Comparison of ENCODE assay signal across 1 cellular context in the genomic region with DNA sequence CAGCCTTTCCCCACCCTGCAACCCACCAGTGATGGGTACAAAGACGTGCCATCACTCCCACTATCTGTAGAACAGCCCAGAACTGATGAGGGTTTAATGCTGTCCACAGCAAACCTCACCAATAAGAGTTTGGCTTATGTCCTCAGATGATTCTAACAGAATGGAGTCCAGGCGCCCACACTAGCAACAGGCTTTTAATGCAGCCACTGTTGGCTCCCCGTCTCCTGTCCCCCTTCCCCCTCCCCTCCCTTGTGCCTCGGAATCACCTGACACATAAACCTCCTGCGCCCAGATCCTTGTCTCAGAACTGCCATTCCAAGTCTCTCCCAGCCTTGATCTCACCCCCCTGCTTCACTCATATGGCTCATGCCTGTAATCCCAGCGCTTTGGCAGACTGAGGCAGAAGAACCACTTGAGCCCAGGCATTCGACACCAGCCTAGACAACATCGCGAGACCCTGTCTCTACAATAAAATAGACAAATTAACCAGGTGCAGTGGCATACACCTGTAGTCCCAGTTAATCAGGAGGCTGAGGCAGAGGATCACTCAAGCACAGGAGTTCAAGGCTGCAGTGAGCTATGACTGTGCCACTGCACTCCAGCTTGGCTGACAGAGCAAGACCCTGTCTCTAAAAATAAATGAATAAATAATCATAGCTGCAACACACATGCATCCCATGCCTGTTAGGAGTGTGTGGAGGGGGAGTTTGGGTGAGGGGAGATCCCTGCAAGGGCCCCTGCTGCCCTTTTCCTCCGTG.
TF ChIP-seq lines count a peak whose summit lies in the region.

No MANE protein-coding gene starts in this region.

TF ChIP-seq in GM23338, 12 proteins besides CTCF, POLR2A, EP300 and RAD21 (continued from another document):
- TF ChIP-seq, protein P1, sequence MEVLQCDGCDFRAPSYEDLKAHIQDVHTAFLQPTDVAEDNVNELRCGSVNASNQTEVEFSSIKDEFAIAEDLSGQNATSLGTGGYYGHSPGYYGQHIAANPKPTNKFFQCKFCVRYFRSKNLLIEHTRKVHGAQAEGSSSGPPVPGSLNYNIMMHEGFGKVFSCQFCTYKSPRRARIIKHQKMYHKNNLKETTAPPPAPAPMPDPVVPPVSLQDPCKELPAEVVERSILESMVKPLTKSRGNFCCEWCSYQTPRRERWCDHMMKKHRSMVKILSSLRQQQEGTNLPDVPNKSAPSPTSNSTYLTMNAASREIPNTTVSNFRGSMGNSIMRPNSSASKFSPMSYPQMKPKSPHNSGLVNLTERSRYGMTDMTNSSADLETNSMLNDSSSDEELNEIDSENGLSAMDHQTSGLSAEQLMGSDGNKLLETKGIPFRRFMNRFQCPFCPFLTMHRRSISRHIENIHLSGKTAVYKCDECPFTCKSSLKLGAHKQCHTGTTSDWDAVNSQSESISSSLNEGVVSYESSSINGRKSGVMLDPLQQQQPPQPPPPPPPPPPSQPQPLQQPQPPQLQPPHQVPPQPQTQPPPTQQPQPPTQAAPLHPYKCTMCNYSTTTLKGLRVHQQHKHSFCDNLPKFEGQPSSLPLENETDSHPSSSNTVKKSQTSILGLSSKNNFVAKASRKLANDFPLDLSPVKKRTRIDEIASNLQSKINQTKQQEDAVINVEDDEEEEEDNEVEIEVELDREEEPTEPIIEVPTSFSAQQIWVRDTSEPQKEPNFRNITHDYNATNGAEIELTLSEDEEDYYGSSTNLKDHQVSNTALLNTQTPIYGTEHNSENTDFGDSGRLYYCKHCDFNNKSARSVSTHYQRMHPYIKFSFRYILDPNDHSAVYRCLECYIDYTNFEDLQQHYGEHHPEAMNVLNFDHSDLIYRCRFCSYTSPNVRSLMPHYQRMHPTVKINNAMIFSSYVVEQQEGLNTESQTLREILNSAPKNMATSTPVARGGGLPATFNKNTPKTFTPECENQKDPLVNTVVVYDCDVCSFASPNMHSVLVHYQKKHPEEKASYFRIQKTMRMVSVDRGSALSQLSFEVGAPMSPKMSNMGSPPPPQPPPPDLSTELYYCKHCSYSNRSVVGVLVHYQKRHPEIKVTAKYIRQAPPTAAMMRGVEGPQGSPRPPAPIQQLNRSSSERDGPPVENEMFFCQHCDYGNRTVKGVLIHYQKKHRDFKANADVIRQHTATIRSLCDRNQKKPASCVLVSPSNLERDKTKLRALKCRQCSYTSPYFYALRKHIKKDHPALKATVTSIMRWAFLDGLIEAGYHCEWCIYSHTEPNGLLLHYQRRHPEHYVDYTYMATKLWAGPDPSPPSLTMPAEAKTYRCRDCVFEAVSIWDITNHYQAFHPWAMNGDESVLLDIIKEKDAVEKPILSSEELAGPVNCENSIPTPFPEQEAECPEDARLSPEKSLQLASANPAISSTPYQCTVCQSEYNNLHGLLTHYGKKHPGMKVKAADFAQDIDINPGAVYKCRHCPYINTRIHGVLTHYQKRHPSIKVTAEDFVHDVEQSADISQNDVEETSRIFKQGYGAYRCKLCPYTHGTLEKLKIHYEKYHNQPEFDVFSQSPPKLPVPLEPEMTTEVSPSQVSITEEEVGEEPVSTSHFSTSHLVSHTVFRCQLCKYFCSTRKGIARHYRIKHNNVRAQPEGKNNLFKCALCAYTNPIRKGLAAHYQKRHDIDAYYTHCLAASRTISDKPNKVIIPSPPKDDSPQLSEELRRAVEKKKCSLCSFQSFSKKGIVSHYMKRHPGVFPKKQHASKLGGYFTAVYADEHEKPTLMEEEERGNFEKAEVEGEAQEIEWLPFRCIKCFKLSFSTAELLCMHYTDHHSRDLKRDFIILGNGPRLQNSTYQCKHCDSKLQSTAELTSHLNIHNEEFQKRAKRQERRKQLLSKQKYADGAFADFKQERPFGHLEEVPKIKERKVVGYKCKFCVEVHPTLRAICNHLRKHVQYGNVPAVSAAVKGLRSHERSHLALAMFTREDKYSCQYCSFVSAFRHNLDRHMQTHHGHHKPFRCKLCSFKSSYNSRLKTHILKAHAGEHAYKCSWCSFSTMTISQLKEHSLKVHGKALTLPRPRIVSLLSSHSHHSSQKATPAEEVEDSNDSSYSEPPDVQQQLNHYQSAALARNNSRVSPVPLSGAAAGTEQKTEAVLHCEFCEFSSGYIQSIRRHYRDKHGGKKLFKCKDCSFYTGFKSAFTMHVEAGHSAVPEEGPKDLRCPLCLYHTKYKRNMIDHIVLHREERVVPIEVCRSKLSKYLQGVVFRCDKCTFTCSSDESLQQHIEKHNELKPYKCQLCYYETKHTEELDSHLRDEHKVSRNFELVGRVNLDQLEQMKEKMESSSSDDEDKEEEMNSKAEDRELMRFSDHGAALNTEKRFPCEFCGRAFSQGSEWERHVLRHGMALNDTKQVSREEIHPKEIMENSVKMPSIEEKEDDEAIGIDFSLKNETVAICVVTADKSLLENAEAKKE (CRISPR knock-in tag; IDR thresholded peaks at IDR 0.05), result no peak
- TF ChIP-seq, protein P2, sequence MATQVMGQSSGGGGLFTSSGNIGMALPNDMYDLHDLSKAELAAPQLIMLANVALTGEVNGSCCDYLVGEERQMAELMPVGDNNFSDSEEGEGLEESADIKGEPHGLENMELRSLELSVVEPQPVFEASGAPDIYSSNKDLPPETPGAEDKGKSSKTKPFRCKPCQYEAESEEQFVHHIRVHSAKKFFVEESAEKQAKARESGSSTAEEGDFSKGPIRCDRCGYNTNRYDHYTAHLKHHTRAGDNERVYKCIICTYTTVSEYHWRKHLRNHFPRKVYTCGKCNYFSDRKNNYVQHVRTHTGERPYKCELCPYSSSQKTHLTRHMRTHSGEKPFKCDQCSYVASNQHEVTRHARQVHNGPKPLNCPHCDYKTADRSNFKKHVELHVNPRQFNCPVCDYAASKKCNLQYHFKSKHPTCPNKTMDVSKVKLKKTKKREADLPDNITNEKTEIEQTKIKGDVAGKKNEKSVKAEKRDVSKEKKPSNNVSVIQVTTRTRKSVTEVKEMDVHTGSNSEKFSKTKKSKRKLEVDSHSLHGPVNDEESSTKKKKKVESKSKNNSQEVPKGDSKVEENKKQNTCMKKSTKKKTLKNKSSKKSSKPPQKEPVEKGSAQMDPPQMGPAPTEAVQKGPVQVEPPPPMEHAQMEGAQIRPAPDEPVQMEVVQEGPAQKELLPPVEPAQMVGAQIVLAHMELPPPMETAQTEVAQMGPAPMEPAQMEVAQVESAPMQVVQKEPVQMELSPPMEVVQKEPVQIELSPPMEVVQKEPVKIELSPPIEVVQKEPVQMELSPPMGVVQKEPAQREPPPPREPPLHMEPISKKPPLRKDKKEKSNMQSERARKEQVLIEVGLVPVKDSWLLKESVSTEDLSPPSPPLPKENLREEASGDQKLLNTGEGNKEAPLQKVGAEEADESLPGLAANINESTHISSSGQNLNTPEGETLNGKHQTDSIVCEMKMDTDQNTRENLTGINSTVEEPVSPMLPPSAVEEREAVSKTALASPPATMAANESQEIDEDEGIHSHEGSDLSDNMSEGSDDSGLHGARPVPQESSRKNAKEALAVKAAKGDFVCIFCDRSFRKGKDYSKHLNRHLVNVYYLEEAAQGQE (IDR thresholded peaks at IDR 0.05; ENCODE audit: unreplicated experiment), result no peak
- TF ChIP-seq ZNF114 (CRISPR knock-in tag; IDR thresholded peaks at IDR 0.05) (no peak), NANOG (IDR thresholded peaks at IDR 0.05; ENCODE audit: borderline replicate concordance) (no peak), EZH2phosphoT487 (IDR thresholded peaks at IDR 0.05; ENCODE audit: unreplicated experiment) (no peak), EZH2 (IDR thresholded peaks at IDR 0.05; ENCODE audit: low read depth, unreplicated experiment) (no peak), STAT1 (IDR thresholded peaks at IDR 0.05; ENCODE audit: unreplicated experiment) (no peak), ZNF331 (CRISPR knock-in tag; IDR thresholded peaks at IDR 0.05; ENCODE audit: low read depth) (no peak), CREB1 (CRISPR knock-in tag; IDR thresholded peaks at IDR 0.05; ENCODE audit: low read depth) (no peak)
